8 cellular contexts compared by ENCODE assay signal in the genomic region with DNA sequence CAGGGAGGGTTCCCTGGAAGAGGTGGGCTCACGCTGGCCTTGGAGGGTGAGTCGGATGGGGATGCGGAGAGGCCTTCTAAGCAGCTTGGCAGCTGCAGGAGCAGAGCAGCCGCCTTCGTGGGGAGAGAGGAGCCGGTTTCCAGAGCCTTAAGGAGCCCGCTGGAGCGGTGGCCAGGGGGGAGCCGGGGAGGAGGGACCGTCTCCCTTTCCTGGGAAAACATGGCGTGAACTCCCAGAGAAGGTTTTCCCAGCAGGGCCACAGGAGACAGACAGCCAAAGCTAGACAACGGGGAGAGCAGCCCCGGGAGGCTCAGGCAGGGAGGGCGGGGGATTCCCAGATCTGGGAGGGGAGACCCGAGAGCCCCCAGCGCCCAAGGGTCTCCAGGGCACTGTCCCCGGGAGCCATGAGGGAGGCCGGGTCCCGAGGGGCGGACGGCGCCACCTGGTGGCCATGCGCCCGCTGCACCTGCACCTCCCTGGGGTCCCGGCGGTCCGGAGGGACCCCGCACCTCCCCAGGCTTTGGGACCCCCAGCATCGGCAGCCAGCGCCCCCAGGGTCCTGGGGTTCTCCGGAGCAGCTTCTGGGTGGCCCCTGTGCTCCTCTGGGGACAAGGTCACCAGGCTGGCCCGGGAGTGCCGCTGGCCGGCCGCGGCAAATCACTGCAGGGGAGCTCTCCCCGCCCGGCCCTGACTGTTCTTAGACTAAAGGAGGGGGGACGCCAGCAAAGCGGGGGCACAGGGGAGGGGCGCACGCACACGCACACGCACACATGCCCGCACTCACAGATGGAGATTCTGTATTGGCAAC.
DNase-seq lines count a peak whose midpoint lies in the region; ATAC-seq, FAIRE-seq and TF ChIP-seq lines count a peak whose summit lies in the region.

No MANE protein-coding gene starts in this region.

- no peak for FAIRE-seq in H54 (lab: Jason Lieb, UNC)

- no peak overlapping the region for H3K27ac ChIP-seq in brain microvascular endothelial cell

- no peaks in the 10 kb centered on the region for H3K36me3 ChIP-seq in brain microvascular endothelial cell (replicated peaks)

- DNase-seq in AG09319 (ENCODE audit: extremely low read depth, low read depth): no peak
- peak; percentile 78 for DNase-seq in H54 (ENCODE audit: insufficient read length, low spot score)
- DNase-seq in UCSD-AML1 (lab: John Stamatoyannopoulos, UW; ENCODE audit: unreplicated experiment): peak; percentile 61
- DNase-seq in brain microvascular endothelial cell: no peak
- peak; percentile 57 for DNase-seq in inferior parietal cortex (ENCODE audit: extremely low spot score)
- DNase-seq in stimulated activated CD4-positive, alpha-beta T cell treated with anti-CD3 and anti-CD28 coated beads, Interleukin-4, amount 100 ng/mL, for 4 hours: peak; percentile 40 to 74

- no peaks in the 10 kb centered on the region for H3K27me3 ChIP-seq in brain microvascular endothelial cell (replicated peaks)

- no peak for TF ChIP-seq POLR2A in H54 (IDR thresholded peaks at IDR 0.05; ENCODE audit: low read depth, low read length)

- H3K4me3 ChIP-seq in brain microvascular endothelial cell (ENCODE audit: low read depth, low read length): no peak overlapping the region

- in situ Hi-C loops in brain microvascular endothelial cell (cut with HindIII; ENCODE audit: low pct_ligation_motif_present, low sequenced_read_pairs): no loop called here

- peak; percentile 92 for TF ChIP-seq CTCF in AG09319 (IDR thresholded peaks at IDR 0.05; ENCODE audit: low read depth, low read length)
- peak; percentile 84 for TF ChIP-seq CTCF in brain microvascular endothelial cell (IDR thresholded peaks at IDR 0.05; ENCODE audit: low read depth, low read length, missing control alignments)

- ATAC-seq in GM21619 (IDR thresholded peaks at IDR 0.05; ENCODE audit: unreplicated experiment) (no peak), HG02840 (IDR thresholded peaks at IDR 0.05; ENCODE audit: low FRiP score, unreplicated experiment) (no peak)

Comparison
In these comparisons a context has a peak if more than half of its experiments do, and no peak if none do; other contexts are left out.
1. DNase-seq: peak in H54 (single experiment), UCSD-AML1 (single experiment), inferior parietal cortex (single experiment) and stimulated activated CD4-positive, alpha-beta T cell treated with anti-CD3 and anti-CD28 coated beads, Interleukin-4, amount 100 ng/mL, for 4 hours (2 of 2); none in AG09319 (single experiment) and brain microvascular endothelial cell (single experiment).